28 cellular contexts compared by ENCODE assay signal in genomic region chr9:68964765-68965164, GRCh38. TPM values are rescaled to one million over a fixed set of nuclear protein-coding genes. Genes with fewer than 3 reads are reported as not detected.
"Had no signal": no experiment of that assay in that cellular context is flagged by ENCODE, and none has a peak within 500 bp of the region (broad histone marks: within the 10 kb centered on the region; RNA-seq: fewer than 3 reads in every experiment).

No MANE protein-coding gene starts in this region.

- H3K4me1 ChIP-seq: prostate gland, tibial artery had no signal

- H3K27me3 ChIP-seq: body of pancreas, right atrium auricular region, tibial artery had no signal

- H3K9me3 ChIP-seq: body of pancreas, prostate gland, right atrium auricular region, tibial artery had no signal

- H3K4me3 Mint-ChIP-seq: activated CD4-positive, alpha-beta memory T cell treated with anti-CD3 and anti-CD28 coated beads for 36 hours; activated naive CD8-positive, alpha-beta T cell treated with anti-CD3 and anti-CD28 coated beads, Interleukin-2, amount 50 U/mL, for 24 hours; naive thymus-derived CD8-positive, alpha-beta T cell; stimulated activated naive CD8-positive, alpha-beta T cell treated with anti-CD3 and anti-CD28 coated beads, Interleukin-15, Interleukin-2, amounts not matched to agents 100 ng/mL and 50 ng/mL, for 24 hours; T-helper 17 cell had no signal

- ATAC-seq: activated naive CD8-positive, alpha-beta T cell treated with anti-CD3 and anti-CD28 coated beads, Interleukin-2, amount 50 U/mL, for 24 hours; body of pancreas; naive thymus-derived CD8-positive, alpha-beta T cell; T-helper 17 cell had no signal

- H3K4me3 ChIP-seq: body of pancreas, prostate gland, right atrium auricular region, tibial artery had no signal

- DNase-seq: activated CD4-positive, alpha-beta memory T cell treated with anti-CD3 and anti-CD28 coated beads for 36 hours; activated CD4-positive, alpha-beta T cell treated with anti-CD3 and anti-CD28 coated beads for 48 hours; activated CD4-positive, CD25-positive, alpha-beta regulatory T cell; activated gamma-delta T cell; activated naive CD4-positive, alpha-beta T cell treated with anti-CD3 and anti-CD28 coated beads, Interleukin-2, amount 50 U/mL, for 16 hours; activated naive CD8-positive, alpha-beta T cell treated with anti-CD3 and anti-CD28 coated beads, Interleukin-2, amount 50 U/mL, for 24 hours; anterior cingulate cortex; body of pancreas; dermis blood vessel endothelial cell; effector memory CD4-positive, alpha-beta T cell; glutamatergic neuron; hippocampal formation; naive thymus-derived CD8-positive, alpha-beta T cell; stimulated activated CD4-positive, alpha-beta T cell treated with anti-CD3 and anti-CD28 coated beads, Interleukin-1b, Interleukin-23, amount 100 ng/mL, for 48 hours; substantia nigra; SW 1271; T-helper 17 cell; tibial artery had no signal

- H3K27ac ChIP-seq: prostate gland, tibial artery had no signal

- H3K36me3 ChIP-seq: prostate gland, tibial artery had no signal

- H3K4me1 Mint-ChIP-seq: activated naive CD8-positive, alpha-beta T cell treated with anti-CD3 and anti-CD28 coated beads, Interleukin-2, amount 50 U/mL, for 24 hours; naive thymus-derived CD8-positive, alpha-beta T cell; T-helper 17 cell had no signal

- H3K9me3 Mint-ChIP-seq: activated CD4-positive, alpha-beta memory T cell treated with anti-CD3 and anti-CD28 coated beads for 36 hours; activated naive CD8-positive, alpha-beta T cell treated with anti-CD3 and anti-CD28 coated beads, Interleukin-2, amount 50 U/mL, for 24 hours; naive thymus-derived CD8-positive, alpha-beta T cell; stimulated activated naive CD8-positive, alpha-beta T cell treated with anti-CD3 and anti-CD28 coated beads, Interleukin-15, Interleukin-2, amounts not matched to agents 100 ng/mL and 50 ng/mL, for 24 hours had no signal

- H3K36me3 Mint-ChIP-seq: activated CD4-positive, alpha-beta memory T cell treated with anti-CD3 and anti-CD28 coated beads for 36 hours; naive thymus-derived CD8-positive, alpha-beta T cell had no signal

- H3K27ac Mint-ChIP-seq: activated CD4-positive, alpha-beta memory T cell treated with anti-CD3 and anti-CD28 coated beads for 36 hours; activated naive CD8-positive, alpha-beta T cell treated with anti-CD3 and anti-CD28 coated beads, Interleukin-2, amount 50 U/mL, for 24 hours; naive thymus-derived CD8-positive, alpha-beta T cell; stimulated activated naive CD8-positive, alpha-beta T cell treated with anti-CD3 and anti-CD28 coated beads, Interleukin-15, Interleukin-2, amounts not matched to agents 100 ng/mL and 50 ng/mL, for 24 hours; T-helper 17 cell had no signal

RNA-seq across cellular contexts. Expression of gene PRKACG, which starts 49.1 kb away (rescaled TPM):
- total RNA-seq: activated CD4-positive, alpha-beta memory T cell treated with anti-CD3 and anti-CD28 coated beads for 36 hours; body of pancreas; cardiac septum; chondrocyte; dermis blood vessel endothelial cell; lower leg skin; mesenteric fat pad; naive thymus-derived CD8-positive, alpha-beta T cell; osteoblast; right atrium auricular region; T-helper 17 cell; urinary bladder had no signal
- polyA plus RNA-seq: esophagus; naive thymus-derived CD8-positive, alpha-beta T cell; urinary bladder had no signal
